Comparison of ENCODE assay signal across 10 cellular contexts in the genomic region with DNA sequence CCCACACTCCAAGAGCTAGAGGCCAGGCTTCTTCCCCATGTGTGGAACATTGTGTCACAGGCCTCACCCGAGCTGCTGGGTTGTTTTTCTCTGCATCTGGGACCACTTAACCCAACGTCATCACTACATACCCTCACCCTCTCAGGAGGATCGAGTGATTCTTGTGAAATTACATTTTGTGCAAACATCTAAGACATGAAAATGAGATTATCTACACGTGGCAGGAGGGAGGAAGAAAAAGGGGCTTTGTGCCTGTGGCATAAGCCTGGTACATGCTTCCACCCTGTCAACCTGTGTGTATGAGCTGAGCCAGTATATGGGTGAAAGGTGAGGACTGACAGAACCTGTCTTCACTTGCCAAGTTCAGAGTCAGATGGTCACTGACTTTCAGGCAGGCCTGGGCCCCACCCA. TPM values are rescaled to one million over a fixed set of nuclear protein-coding genes. Genes with fewer than 3 reads are reported as not detected.
A peak's percentile ranks its signal among the peaks of the same experiment; 100 is the strongest.
DNase-seq lines count a peak whose midpoint lies in the region; ATAC-seq and TF ChIP-seq lines count a peak whose summit lies in the region.
"Had no signal": no experiment of that assay in that cellular context is flagged by ENCODE, and none has a peak within 500 bp of the region (broad histone marks: within the 10 kb centered on the region; RNA-seq: fewer than 3 reads in every experiment).

No MANE protein-coding gene starts in this region.

- H3K27ac ChIP-seq in GM23248 (peak overlapping the region; percentile 87), heart right ventricle (peak overlapping the region; percentile 86 to 99 (median 98)), smooth muscle cell (ENCODE audit: low read depth) (peak overlapping the region; percentile 87)

- peaks cover 10% of the 10 kb centered on the region for H3K4me1 Mint-ChIP-seq in activated T-helper 17 cell treated with anti-CD3 and anti-CD28 coated beads, Interleukin-2, amount 50 U/mL, for 72 hours

- peaks cover 43% of the 10 kb centered on the region for H3K36me3 Mint-ChIP-seq in activated T-helper 17 cell treated with anti-CD3 and anti-CD28 coated beads, Interleukin-2, amount 50 U/mL, for 72 hours (ENCODE audit: low read depth)

- peaks cover 29% of the 10 kb centered on the region for H3K79me2 ChIP-seq in GM23248 (ENCODE audit: insufficient read depth)
- no peaks in the 10 kb centered on the region for H3K79me2 ChIP-seq in smooth muscle cell (ENCODE audit: low read depth)

- H2AFZ ChIP-seq in GM23248: peak overlapping the region; percentile 82
- no peak overlapping the region for H2AFZ ChIP-seq in smooth muscle cell (ENCODE audit: low read depth)

- no peak for TF ChIP-seq CTCF in heart right ventricle (IDR thresholded peaks at IDR 0.05)
- no peak for TF ChIP-seq CTCF in smooth muscle cell (IDR thresholded peaks at IDR 0.05; ENCODE audit: borderline replicate concordance, insufficient read depth, poor library complexity, severe bottlenecking)

- in situ Hi-C loops in GM23248 (cut with MboI): loop anchor here (10.0 to 25.0 kb wide), 2 partner anchors 293 to 486 kb away; no protein-coding TSS in a partner anchor

- H3K27me3 Mint-ChIP-seq in activated T-helper 17 cell treated with anti-CD3 and anti-CD28 coated beads, Interleukin-2, amount 50 U/mL, for 72 hours: no peaks in the 10 kb centered on the region

- intact Hi-C loops in heart right ventricle (cut with DNase I) (loop anchor here in 3 of 10 donors (10.0 kb wide), 2 partner anchors 493 to 503 kb away; a partner anchor contains a TSS), head of caudate nucleus (cut with DNase I) (no loop called here)

- H3K9ac ChIP-seq in GM23248: peak overlapping the region; percentile 98
- peak overlapping the region; percentile 95 for H3K9ac ChIP-seq in smooth muscle cell (ENCODE audit: low read depth)

- peak overlapping the region; percentile 97 for H3K4me2 ChIP-seq in GM23248 (ENCODE audit: unreplicated experiment)
- peak overlapping the region; percentile 97 for H3K4me2 ChIP-seq in smooth muscle cell

- WGBS in GM23248 (ENCODE audit: low coverage in 1 of 2, low lambda C conversion rate in 2 of 2, missing lambda C conversion rate in 2 of 2), 2 experiments: 0 to 5% methylated on average over 4 of the region's 4 CpGs
- 24 to 36% methylated on average over 4 of the region's 4 CpGs for WGBS in heart right ventricle, 2 donors
- 71% methylated on average over 4 of the region's 4 CpGs for WGBS in smooth muscle cell (ENCODE audit: low lambda C conversion rate)

- peak overlapping the region; percentile 100 for H3K27ac Mint-ChIP-seq in activated T-helper 17 cell treated with anti-CD3 and anti-CD28 coated beads, Interleukin-2, amount 50 U/mL, for 72 hours

- H3F3A ChIP-seq in GM23248 (ENCODE audit: insufficient read depth): peaks cover 17% of the 10 kb centered on the region
- H3F3A ChIP-seq in smooth muscle cell (ENCODE audit: low read depth): peaks cover 11% of the 10 kb centered on the region

- H3K4me3 Mint-ChIP-seq in activated T-helper 17 cell treated with anti-CD3 and anti-CD28 coated beads, Interleukin-2, amount 50 U/mL, for 72 hours: peak overlapping the region; percentile 99

- H3K9me3 ChIP-seq in GM23248 (ENCODE audit: low read depth): no peaks in the 10 kb centered on the region
- no peaks in the 10 kb centered on the region for H3K9me3 ChIP-seq in heart right ventricle
- no peaks in the 10 kb centered on the region for H3K9me3 ChIP-seq in smooth muscle cell (replicated peaks; ENCODE audit: low read depth)

- H3K27me3 ChIP-seq in GM23248 (replicated peaks; ENCODE audit: insufficient read depth) (no peaks in the 10 kb centered on the region), heart right ventricle (no peaks in the 10 kb centered on the region), smooth muscle cell (ENCODE audit: low read depth) (no peaks in the 10 kb centered on the region)

- H3K4me3 ChIP-seq in GM23248 (peak overlapping the region; percentile 88), heart right ventricle (peak overlapping the region in 4 of 10 donors; percentile 64 to 95 (median 89)), smooth muscle cell (peak overlapping the region; percentile 81)

- peaks cover 30% of the 10 kb centered on the region for H3K4me1 ChIP-seq in GM23248 (ENCODE audit: insufficient read depth)
- peaks cover 3 to 41% (median 34%) of the 10 kb centered on the region in 9 donors for H3K4me1 ChIP-seq in heart right ventricle
- peaks cover 14% of the 10 kb centered on the region for H3K4me1 ChIP-seq in smooth muscle cell (ENCODE audit: low read depth)

- no peak for ATAC-seq in activated T-helper 17 cell treated with anti-CD3 and anti-CD28 coated beads, Interleukin-2, amount 50 U/mL, for 72 hours (replicated peaks)
- ATAC-seq in heart right ventricle (peak in 7 of 8 donors; percentile 27 to 67 (median 55)), HG02840 (IDR thresholded peaks at IDR 0.05; ENCODE audit: low FRiP score, unreplicated experiment) (no peak)

- H3K9me2 ChIP-seq in GM23248 (ENCODE audit: insufficient read depth): no peaks in the 10 kb centered on the region

- H4K20me1 ChIP-seq in GM23248 (ENCODE audit: insufficient read depth) (no peaks in the 10 kb centered on the region), smooth muscle cell (ENCODE audit: low read depth) (no peaks in the 10 kb centered on the region)

- DNase-seq in GM23248 (peak; percentile 73), heart right ventricle (peak in 1 of 2 donors; percentile 46), smooth muscle cell (lab: John Stamatoyannopoulos, UW; ENCODE audit: unreplicated experiment) (no peak), NCI-H1048 (lab: John Stamatoyannopoulos, UW) (no peak), head of caudate nucleus (no peak), putamen (ENCODE audit: low spot score) (no peak)
- DNase-seq: NCI-H510A had no signal

- H3K36me3 ChIP-seq in GM23248 (ENCODE audit: low read depth): peaks cover 16% of the 10 kb centered on the region
- peaks cover 0 to 30% (median 16%) of the 10 kb centered on the region in 9 donors for H3K36me3 ChIP-seq in heart right ventricle
- H3K36me3 ChIP-seq in smooth muscle cell (ENCODE audit: low read depth): no peaks in the 10 kb centered on the region

- no peaks in the 10 kb centered on the region for H3K9me3 Mint-ChIP-seq in activated T-helper 17 cell treated with anti-CD3 and anti-CD28 coated beads, Interleukin-2, amount 50 U/mL, for 72 hours

RNA-seq across cellular contexts. Expression of a gene that starts 1.6 kb away (rescaled TPM):
- total RNA-seq in GM23248 (2014; rRNA removed; shearing (Covaris generic)): 16.2 and 24.5 TPM in 2 replicates
- polyA plus RNA-seq in GM23248 (2016; fragmentation: Nextera tagmentation; extraction: Ambion mirVana) (15.2 and 15.8 TPM in 2 replicates), heart right ventricle (10 to 100 TPM; 10.3 to 12.2 TPM), smooth muscle cell (13.3 and 18.1 TPM in 2 replicates)
- total RNA-seq in activated T-helper 17 cell treated with anti-CD3 and anti-CD28 coated beads, Interleukin-2, amount 50 U/mL, for 72 hours: 10 to 100 TPM; 14.5 to 16.5 TPM
- total RNA-seq in heart right ventricle (10 to 100 TPM; 29.3 to 48.7 (median 37.5) TPM), smooth muscle cell (13.1 and 15.7 TPM in 2 replicates)

RNA-seq across cellular contexts. Expression of a gene that starts 22.2 kb away (rescaled TPM):
- total RNA-seq in GM23248 (2014; rRNA removed; shearing (Covaris generic)): 49.7 and 63.2 TPM in 2 replicates
- polyA plus RNA-seq in GM23248 (2016; fragmentation: Nextera tagmentation; extraction: Ambion mirVana): 76.6 and 83.4 TPM in 2 replicates
- total RNA-seq in activated T-helper 17 cell treated with anti-CD3 and anti-CD28 coated beads, Interleukin-2, amount 50 U/mL, for 72 hours: 10 to 100 TPM; 43.0 to 48.8 TPM
- 10 to 100 TPM; 41.8 to 54.6 (median 48.4) TPM for total RNA-seq in heart right ventricle
- 10 to 100 TPM; 62.9 to 97.3 TPM for polyA plus RNA-seq in heart right ventricle
- total RNA-seq in smooth muscle cell: 39.3 and 49.4 TPM in 2 replicates
- 45.8 and 47.9 TPM in 2 replicates for polyA plus RNA-seq in smooth muscle cell

RNA-seq across cellular contexts. Expression of a gene that starts 40.1 kb away (rescaled TPM):
- total RNA-seq in GM23248 (2014; rRNA removed; shearing (Covaris generic)): 21.9 and 22.5 TPM in 2 replicates
- polyA plus RNA-seq in GM23248 (2016; fragmentation: Nextera tagmentation; extraction: Ambion mirVana) (29.7 and 34.3 TPM in 2 replicates), heart right ventricle (10 to 100 TPM; 61.1 to 67.3 TPM), smooth muscle cell (28.5 and 38.4 TPM in 2 replicates)
- total RNA-seq in activated T-helper 17 cell treated with anti-CD3 and anti-CD28 coated beads, Interleukin-2, amount 50 U/mL, for 72 hours: 10 to 100 TPM; 49.6 to 83.9 TPM
- total RNA-seq in heart right ventricle (10 to 100 TPM; 17.3 to 31.5 (median 22.6) TPM), smooth muscle cell (30.5 and 37.3 TPM in 2 replicates)

RNA-seq across cellular contexts. Expression of a gene that starts 55.8 kb away (rescaled TPM):
- total RNA-seq in GM23248 (2014; rRNA removed; shearing (Covaris generic)): 0.13 TPM in 1 of 2 replicates, not detected in the other
- polyA plus RNA-seq in GM23248 (2016; fragmentation: Nextera tagmentation; extraction: Ambion mirVana): 0.51 and 0.76 TPM in 2 replicates
- total RNA-seq in activated T-helper 17 cell treated with anti-CD3 and anti-CD28 coated beads, Interleukin-2, amount 50 U/mL, for 72 hours: not detected
- 1 to 10 TPM in 1 of 10 donors, under 1 TPM in 9; 0.12 to 2.0 (median 0.42) TPM for total RNA-seq in heart right ventricle
- under 1 TPM; 0.04 to 0.66 TPM for polyA plus RNA-seq in heart right ventricle
- not detected in 2 replicates for total RNA-seq in smooth muscle cell
- 0.05 and 0.53 TPM in 2 replicates for polyA plus RNA-seq in smooth muscle cell
- total RNA-seq: renal cortical epithelial cell had no signal

Comparison
In these comparisons a context has a peak if more than half of its experiments do, and no peak if none do; other contexts are left out.
1. ATAC-seq: peak in heart right ventricle (7 of 8); none in activated T-helper 17 cell treated with anti-CD3 and anti-CD28 coated beads, Interleukin-2, amount 50 U/mL, for 72 hours (single experiment) and HG02840 (single experiment).
2. Peak in every context shown above with its lines, with median percentiles within 50 percentile points of each other: H3K27ac ChIP-seq.